Comparison of ENCODE assay signal across 8 cellular contexts in genomic region chr16:55508941-55509920, GRCh38. TPM values are rescaled to one million over a fixed set of nuclear protein-coding genes. Genes with fewer than 3 reads are reported as not detected.
DNase-seq lines count a peak whose midpoint lies in the region; ATAC-seq, FAIRE-seq and TF ChIP-seq lines count a peak whose summit lies in the region.

TSS of gene LPCAT2 (plus strand) at chr16:55509072. CDS start at chr16:55509182, 110 bp downstream.

- WGBS in heart right ventricle, 2 donors = 3% methylated on average over 59 to 61 of the region's 61 CpGs
- WGBS in urinary bladder = under 1% methylated on average over 61 of the region's 61 CpGs

- H3K4me3 ChIP-seq in AG10803 (ENCODE audit: low read length) (peak within 1 kb of the TSS; percentile 66), heart right ventricle (peak within 1 kb of the TSS; percentile 30 to 76 (median 67)), urinary bladder (ENCODE audit: low read depth, low read length) (peak within 1 kb of the TSS; percentile 67)

- H3K4me1 ChIP-seq in heart right ventricle = peaks cover 0 to 32% (median 6%) of the 10 kb centered on the region in 9 donors
- no peaks in the 10 kb centered on the region for H3K4me1 ChIP-seq in urinary bladder (ENCODE audit: insufficient read depth)

- TF ChIP-seq CTCF in AG10803 (conservative IDR thresholded peaks at IDR 0.05; ENCODE audit: low read length) (no peak), heart right ventricle (IDR thresholded peaks at IDR 0.05) (no peak), omental fat pad (IDR thresholded peaks at IDR 0.05) (no peak)

- intact Hi-C loops in heart right ventricle (cut with DNase I) = no loop called here

- peak; percentile 80 for FAIRE-seq in H54 (lab: Jason Lieb, UNC)

- DNase-seq in AG10803 (ENCODE audit: low read depth) (peak; percentile 84), H54 (ENCODE audit: insufficient read length, low spot score) (peak; percentile 87), NCI-H82 treated with DMSO at 0.1 percent for 48 hours (lab: John Stamatoyannopoulos, UW; ENCODE audit: unreplicated experiment) (peak; percentile 28), amniotic stem cell (lab: John Stamatoyannopoulos, UW) (peak; percentile 62), heart right ventricle (peak; percentile 85 to 90), omental fat pad (ENCODE audit: low spot score) (peak; percentile 76)

- H3K36me3 ChIP-seq in heart right ventricle (peaks cover 0 to 34% (median 0%) of the 10 kb centered on the region in 9 donors), urinary bladder (ENCODE audit: insufficient read depth) (peaks cover 2% of the 10 kb centered on the region)

- TF ChIP-seq POLR2A in H54 (IDR thresholded peaks at IDR 0.05; ENCODE audit: low read depth, low read length) = peak; percentile 56

- peaks cover 0 to 7% (median 0%) of the 10 kb centered on the region in 7 donors for H3K27me3 ChIP-seq in heart right ventricle

- ATAC-seq in heart right ventricle = peak; percentile 95 to 98 (median 96)
- peak; percentile 97 for ATAC-seq in omental fat pad (ENCODE audit: low FRiP score)
- ATAC-seq in GM19328 (IDR thresholded peaks at IDR 0.05; ENCODE audit: unreplicated experiment) = no peak

- H3K27ac ChIP-seq in heart right ventricle (peak within 1 kb of the TSS in 9 of 10 donors; percentile 49 to 90 (median 70)), urinary bladder (ENCODE audit: low read depth) (peak within 1 kb of the TSS; percentile 53)

- peaks cover 0 to 22% (median 12%) of the 10 kb centered on the region in 11 donors for H3K9me3 ChIP-seq in heart right ventricle

RNA-seq across cellular contexts. Expression of gene LPCAT2, which starts in this region (rescaled TPM):
- total RNA-seq in heart right ventricle (10 to 100 TPM in 1 of 10 donors, 1 to 10 TPM in 9; 4.7 to 10.9 (median 7.0) TPM), omental fat pad (10 to 100 TPM in 3 of 4 donors, 1 to 10 TPM in 1; 9.6 to 20.5 (median 15.9) TPM), urinary bladder (60.4 TPM)
- polyA plus RNA-seq in heart right ventricle (1 to 10 TPM; 4.0 to 8.1 TPM), urinary bladder (12.4 TPM)

Comparison
In these comparisons a context has a peak if more than half of its experiments do, and no peak if none do; other contexts are left out.
1. DNase-seq: peak in every context shown above with its lines; median percentile 88 in heart right ventricle; 87 in H54; 84 in AG10803; 76 in omental fat pad; 62 in amniotic stem cell; 28 in NCI-H82 treated with DMSO at 0.1 percent for 48 hours.